ENCODE assay signal across 22 cellular contexts in genomic region chr11:20790622-20791021, GRCh38.
A peak's percentile ranks its signal among the peaks of the same experiment; 100 is the strongest.
DNase-seq lines count a peak whose midpoint lies in the region; ATAC-seq, FAIRE-seq and TF ChIP-seq lines count a peak whose summit lies in the region.
"Had no signal": no experiment of that assay in that cellular context is flagged by ENCODE, and none has a peak within 500 bp of the region (broad histone marks: within the 10 kb centered on the region; RNA-seq: fewer than 3 reads in every experiment).

No MANE protein-coding gene starts in this region.

- H3K27ac Mint-ChIP-seq in stimulated activated naive CD8-positive, alpha-beta T cell treated with anti-CD3 and anti-CD28 coated beads, Interleukin-15, amount 100 ng/mL, for 72 hours, result no peak overlapping the region
- H3K27ac Mint-ChIP-seq in activated T-helper 2 cell treated with anti-CD3 and anti-CD28 coated beads, Interferon-gamma antibody, Interleukin-2, Interleukin-4, amounts not matched to agents 10 μg/mL and 5 μg/mL and 100 μg/mL, durations not matched to agents 14 hours and 24 hours and 36 hours, result no peak overlapping the region
- H3K27ac Mint-ChIP-seq: B cell; CD4-positive, CD25-positive, alpha-beta regulatory T cell; HFFc6 had no signal

- H3K4me3 Mint-ChIP-seq in stimulated activated naive CD8-positive, alpha-beta T cell treated with anti-CD3 and anti-CD28 coated beads, Interleukin-15, amount 100 ng/mL, for 72 hours, result no peak overlapping the region
- no peak overlapping the region for H3K4me3 Mint-ChIP-seq in activated T-helper 2 cell treated with anti-CD3 and anti-CD28 coated beads, Interferon-gamma antibody, Interleukin-2, Interleukin-4, amounts not matched to agents 10 μg/mL and 5 μg/mL and 100 μg/mL, durations not matched to agents 14 hours and 24 hours and 36 hours (ENCODE audit: low read depth)
- H3K4me3 Mint-ChIP-seq: B cell; CD4-positive, CD25-positive, alpha-beta regulatory T cell; HFFc6 had no signal

- H3K9ac ChIP-seq in kidney (ENCODE audit: low read length in 2 of 2), result no peak overlapping the region

- no peaks in the 10 kb centered on the region for H3K4me1 Mint-ChIP-seq in stimulated activated naive CD8-positive, alpha-beta T cell treated with anti-CD3 and anti-CD28 coated beads, Interleukin-15, amount 100 ng/mL, for 72 hours
- H3K4me1 Mint-ChIP-seq in activated T-helper 2 cell treated with anti-CD3 and anti-CD28 coated beads, Interferon-gamma antibody, Interleukin-2, Interleukin-4, amounts not matched to agents 10 μg/mL and 5 μg/mL and 100 μg/mL, durations not matched to agents 14 hours and 24 hours and 36 hours (ENCODE audit: low read depth), result no peaks in the 10 kb centered on the region
- H3K4me1 Mint-ChIP-seq: B cell had no signal

- H3K36me3 ChIP-seq in WERI-Rb-1 (no peaks in the 10 kb centered on the region), kidney (ENCODE audit: control insufficient read depth in 1 of 2, insufficient read depth in 2 of 2, low read length in 2 of 2) (no peaks in the 10 kb centered on the region)
- no peaks in the 10 kb centered on the region for H3K36me3 ChIP-seq in effector memory CD4-positive, alpha-beta T cell (ENCODE audit: control insufficient read depth, insufficient read depth, low read length)

- H3K27me3 ChIP-seq in WERI-Rb-1 (ENCODE audit: insufficient read depth, low read depth, severe bottlenecking), result no peaks in the 10 kb centered on the region
- no peaks in the 10 kb centered on the region for H3K27me3 ChIP-seq in effector memory CD4-positive, alpha-beta T cell (replicated peaks; ENCODE audit: control insufficient read depth, insufficient read depth, low read length, poor library complexity, severe bottlenecking)

- DNase-seq in stimulated activated naive CD8-positive, alpha-beta T cell treated with anti-CD3 and anti-CD28 coated beads, Interleukin-15, amount 100 ng/mL, for 72 hours, result no peak
- DNase-seq in stimulated activated naive CD8-positive, alpha-beta T cell treated with anti-CD3 and anti-CD28 coated beads, Interleukin-15, Interleukin-2, amounts not matched to agents 100 U/mL and 50 U/mL, for 24 hours, result no peak
- peak; percentile 10 for DNase-seq in WERI-Rb-1
- DNase-seq in kidney, result peak; percentile 59
- DNase-seq in GM12891 (ENCODE audit: insufficient read length, low spot score), result no peak
- DNase-seq in effector memory CD4-positive, alpha-beta T cell, result no peak
- DNase-seq in activated T-helper 2 cell treated with anti-CD3 and anti-CD28 coated beads, Interferon-gamma antibody, Interleukin-2, Interleukin-4, amounts not matched to agents 10 μg/mL and 5 μg/mL and 100 μg/mL, durations not matched to agents 14 hours and 24 hours and 36 hours (ENCODE audit: low spot score), result no peak
- DNase-seq: Calu3; CD4-positive, CD25-positive, alpha-beta regulatory T cell; HFFc6; KG1; MV-4-11; NCI-H1417; NCI-H187; NCI-H2171; NCI-H526 treated with DMSO at 0.1 percent for 48 hours; SHP77 had no signal

- H3K9me3 Mint-ChIP-seq in stimulated activated naive CD8-positive, alpha-beta T cell treated with anti-CD3 and anti-CD28 coated beads, Interleukin-15, amount 100 ng/mL, for 72 hours, result no peaks in the 10 kb centered on the region
- H3K9me3 Mint-ChIP-seq in activated T-helper 2 cell treated with anti-CD3 and anti-CD28 coated beads, Interferon-gamma antibody, Interleukin-2, Interleukin-4, amounts not matched to agents 10 μg/mL and 5 μg/mL and 100 μg/mL, durations not matched to agents 14 hours and 24 hours and 36 hours, result no peaks in the 10 kb centered on the region

- H3K36me3 Mint-ChIP-seq in activated T-helper 2 cell treated with anti-CD3 and anti-CD28 coated beads, Interferon-gamma antibody, Interleukin-2, Interleukin-4, amounts not matched to agents 10 μg/mL and 5 μg/mL and 100 μg/mL, durations not matched to agents 14 hours and 24 hours and 36 hours (ENCODE audit: low read depth), result no peaks in the 10 kb centered on the region
- H3K36me3 Mint-ChIP-seq: CD4-positive, CD25-positive, alpha-beta regulatory T cell had no signal

- no peaks in the 10 kb centered on the region for H3K9me3 ChIP-seq in WERI-Rb-1 (ENCODE audit: severe bottlenecking)
- no peaks in the 10 kb centered on the region for H3K9me3 ChIP-seq in kidney (ENCODE audit: control insufficient read depth in 1 of 2, low read length in 2 of 2)
- H3K9me3 ChIP-seq in effector memory CD4-positive, alpha-beta T cell (ENCODE audit: control insufficient read depth, low read length), result no peaks in the 10 kb centered on the region

- no peak for FAIRE-seq in kidney (lab: Jason Lieb, UNC)
- no peak for FAIRE-seq in GM12891 (lab: Jason Lieb, UNC)
- FAIRE-seq: GM12878, HepG2 had no signal

- ATAC-seq in stimulated activated naive CD8-positive, alpha-beta T cell treated with anti-CD3 and anti-CD28 coated beads, Interleukin-15, amount 100 ng/mL, for 72 hours, result peak; percentile 37
- no peak for ATAC-seq in stimulated activated naive CD8-positive, alpha-beta T cell treated with anti-CD3 and anti-CD28 coated beads, Interleukin-15, Interleukin-2, amounts not matched to agents 100 U/mL and 50 U/mL, for 24 hours
- no peak for ATAC-seq in HG02759 (IDR thresholded peaks at IDR 0.05; ENCODE audit: unreplicated experiment)
- ATAC-seq: GM12878, HepG2 had no signal

- H3K4me3 ChIP-seq in WERI-Rb-1 (ENCODE audit: low read depth, low read length) (no peak overlapping the region), kidney (ENCODE audit: low read length in 2 of 2) (no peak overlapping the region)
- H3K4me3 ChIP-seq in effector memory CD4-positive, alpha-beta T cell (ENCODE audit: insufficient read depth, low read depth, low read length, poor library complexity, severe bottlenecking), result no peak overlapping the region
- H3K4me3 ChIP-seq: GM12878, SK-N-MC had no signal

- TF ChIP-seq POLR2A in GM12891 (IDR thresholded peaks at IDR 0.05; ENCODE audit: low read depth, low read length), result no peak

- no peaks in the 10 kb centered on the region for H3K4me1 ChIP-seq in kidney (ENCODE audit: control insufficient read depth in 1 of 2, insufficient read depth in 1 of 2, low read depth in 1 of 2, low read length in 2 of 2)
- no peaks in the 10 kb centered on the region for H3K4me1 ChIP-seq in effector memory CD4-positive, alpha-beta T cell (ENCODE audit: control insufficient read depth, insufficient read depth, low read length, poor library complexity, severe bottlenecking)

- H3K27me3 Mint-ChIP-seq in stimulated activated naive CD8-positive, alpha-beta T cell treated with anti-CD3 and anti-CD28 coated beads, Interleukin-15, amount 100 ng/mL, for 72 hours, result no peaks in the 10 kb centered on the region
- H3K27me3 Mint-ChIP-seq in activated T-helper 2 cell treated with anti-CD3 and anti-CD28 coated beads, Interferon-gamma antibody, Interleukin-2, Interleukin-4, amounts not matched to agents 10 μg/mL and 5 μg/mL and 100 μg/mL, durations not matched to agents 14 hours and 24 hours and 36 hours (ENCODE audit: low read depth), result no peaks in the 10 kb centered on the region
- H3K27me3 Mint-ChIP-seq: B cell; CD4-positive, CD25-positive, alpha-beta regulatory T cell had no signal

- no peak for TF ChIP-seq CTCF in WERI-Rb-1 (IDR thresholded peaks at IDR 0.05; ENCODE audit: low read depth, low read length)
- no peak for TF ChIP-seq CTCF in kidney (IDR thresholded peaks at IDR 0.05; ENCODE audit: borderline replicate concordance, extremely low read depth, insufficient read depth)

- H3K27ac ChIP-seq in WERI-Rb-1 (no peak overlapping the region), kidney (ENCODE audit: low read depth in 2 of 2, low read length in 2 of 2) (no peak overlapping the region)
- H3K27ac ChIP-seq in effector memory CD4-positive, alpha-beta T cell (ENCODE audit: insufficient read depth, low read length, poor library complexity, severe bottlenecking), result no peak overlapping the region
- H3K27ac ChIP-seq: SK-N-MC had no signal

- intact Hi-C loops in kidney (cut with DNase I), result no loop called here
- intact Hi-C loops in activated T-helper 2 cell treated with anti-CD3 and anti-CD28 coated beads, Interferon-gamma antibody, Interleukin-2, Interleukin-4, amounts not matched to agents 10 μg/mL and 5 μg/mL and 100 μg/mL, durations not matched to agents 14 hours and 24 hours and 36 hours (cut with micrococcal nuclease), result no loop called here

TF ChIP-seq in GM12891, 5 proteins besides CTCF, POLR2A, EP300 and RAD21:
- TF ChIP-seq PAX5 (IDR thresholded peaks at IDR 0.05; ENCODE audit: insufficient read depth, low read length, severe bottlenecking) (no peak), POU2F2 (IDR thresholded peaks at IDR 0.05; ENCODE audit: low read depth, low read length) (no peak), POLR2AphosphoS5 (IDR thresholded peaks at IDR 0.05; ENCODE audit: low read depth, low read length) (no peak), SPI1 (IDR thresholded peaks at IDR 0.05; ENCODE audit: low read depth, low read length) (no peak), TAF1 (IDR thresholded peaks at IDR 0.05; ENCODE audit: low read depth, low read length) (no peak)

Comparison
In these comparisons a context has a peak if more than half of its experiments do, and no peak if none do; other contexts are left out.
1. DNase-seq: peak in WERI-Rb-1 (single experiment) and kidney (single experiment); none in stimulated activated naive CD8-positive, alpha-beta T cell treated with anti-CD3 and anti-CD28 coated beads, Interleukin-15, amount 100 ng/mL, for 72 hours (0 of 2), stimulated activated naive CD8-positive, alpha-beta T cell treated with anti-CD3 and anti-CD28 coated beads, Interleukin-15, Interleukin-2, amounts not matched to agents 100 U/mL and 50 U/mL, for 24 hours (single experiment), GM12891 (single experiment), effector memory CD4-positive, alpha-beta T cell (0 of 3) and activated T-helper 2 cell treated with anti-CD3 and anti-CD28 coated beads, Interferon-gamma antibody, Interleukin-2, Interleukin-4, amounts not matched to agents 10 μg/mL and 5 μg/mL and 100 μg/mL, durations not matched to agents 14 hours and 24 hours and 36 hours (single experiment).